16 cellular contexts compared by ENCODE assay signal in genomic region chr10:30893208-30893607, GRCh38.
"Had no signal": no experiment of that assay in that cellular context is flagged by ENCODE, and none has a peak within 500 bp of the region (broad histone marks: within the 10 kb centered on the region; RNA-seq: fewer than 3 reads in every experiment).

No MANE protein-coding gene starts in this region.

- ATAC-seq: activated CD8-positive, alpha-beta memory T cell treated with anti-CD3 and anti-CD28 coated beads, Interleukin-2, amount 10 ng/mL, durations not matched to agents 7 days and 5 days; activated naive CD4-positive, alpha-beta T cell treated with anti-CD3 and anti-CD28 coated beads, Interleukin-2, amount 50 U/mL, for 72 hours; left colon; natural killer cell treated with Interleukin-12 subunit alpha and Interleukin-12 subunit beta and Interleukin-15 and Interleukin-18, amount 100 ng/mL, for 72 hours; psoas muscle; sciatic nerve had no signal

- H3K9me3 ChIP-seq: psoas muscle had no signal

- DNase-seq: activated CD4-positive, alpha-beta T cell treated with anti-CD3 and anti-CD28 coated beads, Interleukin-2, amount 50 U/mL, for 48 hours; activated CD4-positive, CD25-positive, alpha-beta regulatory T cell treated with anti-CD3 and anti-CD28 coated beads, Interleukin-2, amount 50 U/mL, for 72 hours; activated CD8-positive, alpha-beta memory T cell treated with anti-CD3 and anti-CD28 coated beads, Interleukin-2, amount 10 ng/mL, durations not matched to agents 7 days and 5 days; activated effector memory CD4-positive, alpha-beta T cell treated with anti-CD3 and anti-CD28 coated beads, Interleukin-2, amount 50 U/mL, for 16 hours; activated T-cell treated with anti-CD3 and anti-CD28 coated beads, Interleukin-2, amount 50 U/mL, for 24 hours; anterior cingulate cortex; glutamatergic neuron; left colon; nucleus accumbens; psoas muscle; stimulated activated naive CD4-positive, alpha-beta T cell; substantia nigra; trophoblast cell had no signal

- H3K4me3 ChIP-seq: psoas muscle had no signal

- H3K27ac ChIP-seq: psoas muscle had no signal
